ENCODE assay signal across 10 cellular contexts in genomic region chr4:9970399-9971011, GRCh38. TPM values are rescaled to one million over a fixed set of nuclear protein-coding genes. Genes with fewer than 3 reads are reported as not detected.
DNase-seq lines count a peak whose midpoint lies in the region; ATAC-seq lines count a peak whose summit lies in the region.
"Had no signal": no experiment of that assay in that cellular context is flagged by ENCODE, and none has a peak within 500 bp of the region (broad histone marks: within the 10 kb centered on the region; RNA-seq: fewer than 3 reads in every experiment).

No MANE protein-coding gene starts in this region.

- peaks cover 30% of the 10 kb centered on the region for H3K9me3 Mint-ChIP-seq in activated T-helper 2 cell treated with anti-CD3 and anti-CD28 coated beads, Interferon-gamma antibody, Interleukin-2, Interleukin-4, amounts not matched to agents 10 μg/mL and 5 μg/mL and 100 μg/mL, durations not matched to agents 14 hours and 24 hours and 36 hours

- H3K4me3 Mint-ChIP-seq in activated T-helper 2 cell treated with anti-CD3 and anti-CD28 coated beads, Interferon-gamma antibody, Interleukin-2, Interleukin-4, amounts not matched to agents 10 μg/mL and 5 μg/mL and 100 μg/mL, durations not matched to agents 14 hours and 24 hours and 36 hours (ENCODE audit: low read depth), result no peak overlapping the region

- H3K4me1 Mint-ChIP-seq in activated T-helper 2 cell treated with anti-CD3 and anti-CD28 coated beads, Interferon-gamma antibody, Interleukin-2, Interleukin-4, amounts not matched to agents 10 μg/mL and 5 μg/mL and 100 μg/mL, durations not matched to agents 14 hours and 24 hours and 36 hours (ENCODE audit: low read depth), result peaks cover 36% of the 10 kb centered on the region

- ATAC-seq in GM18858 (IDR thresholded peaks at IDR 0.05; ENCODE audit: unreplicated experiment) (peak; percentile 72), GM21515 (IDR thresholded peaks at IDR 0.05; ENCODE audit: unreplicated experiment) (peak; percentile 84), HG03196 (IDR thresholded peaks at IDR 0.05; ENCODE audit: unreplicated experiment) (peak; percentile 80)

- peaks cover 25% of the 10 kb centered on the region for H3K36me3 Mint-ChIP-seq in activated T-helper 2 cell treated with anti-CD3 and anti-CD28 coated beads, Interferon-gamma antibody, Interleukin-2, Interleukin-4, amounts not matched to agents 10 μg/mL and 5 μg/mL and 100 μg/mL, durations not matched to agents 14 hours and 24 hours and 36 hours (ENCODE audit: low read depth)

- DNase-seq in activated T-helper 2 cell treated with anti-CD3 and anti-CD28 coated beads, Interferon-gamma antibody, Interleukin-2, Interleukin-4, amounts not matched to agents 10 μg/mL and 5 μg/mL and 100 μg/mL, durations not matched to agents 14 hours and 24 hours and 36 hours (ENCODE audit: low spot score), result no peak
- DNase-seq in SK-N-DZ (ENCODE audit: low spot score) (no peak), kidney glomerular epithelial cell (lab: John Stamatoyannopoulos, UW) (no peak), NCI-H526 treated with DMSO at 0.1 percent for 48 hours (lab: John Stamatoyannopoulos, UW) (no peak), HK-2 (ENCODE audit: unreplicated experiment) (no peak)
- DNase-seq: NCI-H510A treated with DMSO at 0.1 percent for 48 hours; stimulated activated naive CD4-positive, alpha-beta T cell treated with Interleukin-2 at 50 U/mL for 16 hours had no signal

- intact Hi-C loops in activated T-helper 2 cell treated with anti-CD3 and anti-CD28 coated beads, Interferon-gamma antibody, Interleukin-2, Interleukin-4, amounts not matched to agents 10 μg/mL and 5 μg/mL and 100 μg/mL, durations not matched to agents 14 hours and 24 hours and 36 hours (cut with micrococcal nuclease), result loop anchor here (1.0 kb wide), 1 partner anchor 30 kb away; no protein-coding TSS in a partner anchor

- H3K27ac Mint-ChIP-seq in activated T-helper 2 cell treated with anti-CD3 and anti-CD28 coated beads, Interferon-gamma antibody, Interleukin-2, Interleukin-4, amounts not matched to agents 10 μg/mL and 5 μg/mL and 100 μg/mL, durations not matched to agents 14 hours and 24 hours and 36 hours, result peak overlapping the region; percentile 77

- H3K27me3 Mint-ChIP-seq in activated T-helper 2 cell treated with anti-CD3 and anti-CD28 coated beads, Interferon-gamma antibody, Interleukin-2, Interleukin-4, amounts not matched to agents 10 μg/mL and 5 μg/mL and 100 μg/mL, durations not matched to agents 14 hours and 24 hours and 36 hours (ENCODE audit: low read depth), result no peaks in the 10 kb centered on the region

RNA-seq across cellular contexts. Expression of gene SLC2A9, which starts 50.8 kb away (rescaled TPM):
- total RNA-seq in activated T-helper 2 cell treated with anti-CD3 and anti-CD28 coated beads, Interferon-gamma antibody, Interleukin-2, Interleukin-4, amounts not matched to agents 10 μg/mL and 5 μg/mL and 100 μg/mL, durations not matched to agents 14 hours and 24 hours and 36 hours, result 1.3 and 2.4 TPM in 2 replicates
- not detected in 2 replicates for polyA plus RNA-seq in SK-N-DZ (2014; cell fraction: cytosol; rRNA removed)
- polyA plus RNA-seq in SK-N-DZ (2014; cell fraction: nucleus; rRNA removed), result not detected in 2 replicates
